In the genomic region with DNA sequence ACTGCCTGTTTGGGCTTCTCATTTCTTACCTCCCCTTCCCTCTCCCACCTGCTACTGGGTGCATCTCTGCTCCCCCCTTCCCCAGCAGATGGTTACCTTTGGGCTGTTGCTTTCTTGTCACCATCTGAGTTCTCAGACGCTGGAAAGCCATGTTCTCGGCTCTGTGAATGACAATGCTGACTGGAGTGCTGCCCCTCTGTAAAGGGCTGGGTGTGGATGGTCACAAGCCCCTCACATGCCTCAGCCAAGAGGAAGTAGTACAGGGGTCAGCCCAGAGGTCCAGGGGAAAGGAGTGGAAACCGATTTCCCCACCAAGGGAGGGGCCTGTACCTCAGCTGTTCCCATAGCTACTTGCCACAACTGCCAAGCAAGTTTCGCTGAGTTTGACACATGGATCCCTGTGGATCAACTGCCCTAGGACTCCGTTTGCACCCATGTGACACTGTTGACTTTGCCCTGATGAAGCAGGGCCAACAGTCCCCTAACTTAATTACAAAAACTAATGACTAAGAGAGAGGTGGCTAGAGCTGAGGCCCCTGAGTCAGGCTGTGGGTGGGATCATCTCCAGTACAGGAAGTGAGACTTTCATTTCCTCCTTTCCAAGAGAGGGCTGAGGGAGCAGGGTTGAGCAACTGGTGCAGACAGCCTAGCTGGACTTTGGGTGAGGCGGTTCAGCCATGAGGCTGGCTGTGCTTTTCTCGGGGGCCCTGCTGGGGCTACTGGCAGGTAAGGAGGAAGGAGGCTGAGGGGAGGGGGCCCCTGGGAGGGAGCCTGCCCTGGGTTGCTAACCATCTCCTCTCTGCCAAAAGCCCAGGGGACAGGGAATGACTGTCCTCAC, we compare ENCODE assay signal across 1 cellular context.
TF ChIP-seq lines count a peak whose summit lies in the region.

Gene CD68 (plus strand): TSS at position 638 of the 838 bp plus-strand sequence. CDS start 40 bp downstream, at position 678.

TF ChIP-seq in SK-N-SH treated with all-trans-retinoic acid at 6 μM for 48 hours, 23 proteins besides CTCF, POLR2A, EP300 and RAD21 (continued from another document):
- TF ChIP-seq CSDC2 (CRISPR knock-in tag; IDR thresholded peaks at IDR 0.05), result no peak
- peak; percentile 29; the same call in 1 of the 2 replicates for TF ChIP-seq ARNTL (CRISPR knock-in tag; IDR thresholded peaks at IDR 0.05; ENCODE audit: borderline replicate concordance, low read depth)
- no peak for TF ChIP-seq TCF4 (CRISPR knock-in tag; IDR thresholded peaks at IDR 0.05; ENCODE audit: borderline replicate concordance)
